ENCODE assay signal across 1 cellular context in genomic region chr5:33440482-33441240, GRCh38.
TF ChIP-seq lines count a peak whose summit lies in the region.

Gene TARS1 (plus strand): TSS chr5:33440965. CDS start chr5:33441087, 122 bp downstream.

TF ChIP-seq in HepG2, 621 proteins besides CTCF, POLR2A, EP300 and RAD21 (continued from another document and continues in another):
- TF ChIP-seq CSRNP2 (CRISPR knock-in tag; conservative IDR thresholded peaks at IDR 0.05; ENCODE audit: low read depth), result no peak
- peak; percentile 46; the same call in 1 of the 2 replicates for TF ChIP-seq SP5 (CRISPR knock-in tag; IDR thresholded peaks at IDR 0.05; ENCODE audit: borderline replicate concordance, low read depth)
- TF ChIP-seq PAF1 (CRISPR knock-in tag; IDR thresholded peaks at IDR 0.05), result no peak
- peak; percentile 83 for TF ChIP-seq RBFOX2 (IDR thresholded peaks at IDR 0.05; ENCODE audit: low read depth, low read length)
- TF ChIP-seq ZNF747 (CRISPR knock-in tag; IDR thresholded peaks at IDR 0.05; ENCODE audit: borderline replicate concordance), result peak; percentile 78
- TF ChIP-seq ZNF552 (CRISPR knock-in tag; IDR thresholded peaks at IDR 0.05; ENCODE audit: borderline replicate concordance), result no peak
- no peak for TF ChIP-seq ZNF790 (CRISPR knock-in tag; IDR thresholded peaks at IDR 0.05; ENCODE audit: borderline replicate concordance)
- peak; percentile 33; the same call in 1 of the 2 replicates for TF ChIP-seq HOXD1 (CRISPR knock-in tag; IDR thresholded peaks at IDR 0.05)
- TF ChIP-seq HDAC6 (IDR thresholded peaks at IDR 0.05; ENCODE audit: low read depth, low read length), result no peak
- no peak for TF ChIP-seq SRSF4 (IDR thresholded peaks at IDR 0.05; ENCODE audit: low read depth, low read length, poor library complexity, severe bottlenecking)
- TF ChIP-seq ZNF576 (CRISPR knock-in tag; IDR thresholded peaks at IDR 0.05), result no peak
- TF ChIP-seq KMT2A (CRISPR knock-in tag; IDR thresholded peaks at IDR 0.05), result peak; percentile 79; the same call in 1 of the 2 replicates
- no peak for TF ChIP-seq ZBTB14 (CRISPR knock-in tag; IDR thresholded peaks at IDR 0.05)
- peak; percentile 97 for TF ChIP-seq POLR2G (IDR thresholded peaks at IDR 0.05; ENCODE audit: low read depth, low read length)
- no peak for TF ChIP-seq SYNCRIP (IDR thresholded peaks at IDR 0.05; ENCODE audit: insufficient read depth, low read depth, low read length)
- TF ChIP-seq NR2F2 (IDR thresholded peaks at IDR 0.05; ENCODE audit: borderline replicate concordance, low read depth), result no peak
- no peak for TF ChIP-seq PREB (CRISPR knock-in tag; IDR thresholded peaks at IDR 0.05)
- peak; percentile 59; the same call in 1 of the 2 replicates for TF ChIP-seq ZNF225 (CRISPR knock-in tag; IDR thresholded peaks at IDR 0.05)
- TF ChIP-seq ZNF251 (CRISPR knock-in tag; IDR thresholded peaks at IDR 0.05), result no peak
- TF ChIP-seq ZNF264 (CRISPR knock-in tag; IDR thresholded peaks at IDR 0.05), result peak; percentile 76
- TF ChIP-seq NRL (CRISPR knock-in tag; IDR thresholded peaks at IDR 0.05; ENCODE audit: borderline replicate concordance), result peak; percentile 61; the same call in 1 of the 2 replicates
- TF ChIP-seq CBX2 (IDR thresholded peaks at IDR 0.05; ENCODE audit: low read depth, low read length), result no peak
- no peak for TF ChIP-seq CBX2 (CRISPR knock-in tag; IDR thresholded peaks at IDR 0.05; ENCODE audit: low read depth)
- no peak for TF ChIP-seq ZNF678 (CRISPR knock-in tag; IDR thresholded peaks at IDR 0.05)
- no peak for TF ChIP-seq ZNF883 (CRISPR knock-in tag; IDR thresholded peaks at IDR 0.05; ENCODE audit: not compliant biosample characterization)
- peak; percentile 81; the same call in 1 of the 2 replicates for TF ChIP-seq POLR2AphosphoS2 (IDR thresholded peaks at IDR 0.05; ENCODE audit: low read depth, low read length)
- peak; percentile 62; the same call in 1 of the 2 replicates for TF ChIP-seq ATF7 (IDR thresholded peaks at IDR 0.05)
- TF ChIP-seq ATF7 (CRISPR knock-in tag; IDR thresholded peaks at IDR 0.05), result 0 out of 2 replicates have a peak, but pooled peaks have one; percentile 59
- peak; percentile 94 for TF ChIP-seq PHF21A (CRISPR knock-in tag; IDR thresholded peaks at IDR 0.05)
- peak; percentile 70; the same call in 1 of the 2 replicates for TF ChIP-seq ERF (CRISPR knock-in tag; IDR thresholded peaks at IDR 0.05)
- TF ChIP-seq CAMTA2 (CRISPR knock-in tag; IDR thresholded peaks at IDR 0.05; ENCODE audit: borderline replicate concordance), result no peak
- TF ChIP-seq PHF8 (CRISPR knock-in tag; IDR thresholded peaks at IDR 0.05), result peak; percentile 96
- TF ChIP-seq ELK4 (CRISPR knock-in tag; IDR thresholded peaks at IDR 0.05; ENCODE audit: borderline replicate concordance), result no peak
- no peak for TF ChIP-seq ZNF335 (CRISPR knock-in tag; IDR thresholded peaks at IDR 0.05)
- TF ChIP-seq ZNF737 (CRISPR knock-in tag; IDR thresholded peaks at IDR 0.05; ENCODE audit: borderline replicate concordance), result no peak
- TF ChIP-seq SRY (CRISPR knock-in tag; IDR thresholded peaks at IDR 0.05), result no peak; the same call in 1 of the 2 replicates
- no peak for TF ChIP-seq STAT5B (CRISPR knock-in tag; IDR thresholded peaks at IDR 0.05)
- no peak for TF ChIP-seq ZMYM3 (CRISPR knock-in tag; IDR thresholded peaks at IDR 0.05)
- no peak; the same call in 1 of the 2 replicates for TF ChIP-seq MTF1 (CRISPR knock-in tag; IDR thresholded peaks at IDR 0.05)
- TF ChIP-seq ZNF3 (CRISPR knock-in tag; IDR thresholded peaks at IDR 0.05), result no peak
- no peak for TF ChIP-seq ZNF562 (CRISPR knock-in tag; IDR thresholded peaks at IDR 0.05; ENCODE audit: borderline replicate concordance)
- peak; percentile 83 for TF ChIP-seq SAP130 (CRISPR knock-in tag; IDR thresholded peaks at IDR 0.05; ENCODE audit: low read depth)
- peak; percentile 63; the same call in 1 of the 2 replicates for TF ChIP-seq MXD4 (CRISPR knock-in tag; IDR thresholded peaks at IDR 0.05)
- TF ChIP-seq DPF2 (CRISPR knock-in tag; IDR thresholded peaks at IDR 0.05; ENCODE audit: borderline replicate concordance, low read depth), result no peak
- no peak for TF ChIP-seq RELA (CRISPR knock-in tag; IDR thresholded peaks at IDR 0.05)
- TF ChIP-seq NCOR1 (IDR thresholded peaks at IDR 0.05; ENCODE audit: borderline replicate concordance, low read length), result peak; percentile 86; the same call in 1 of the 2 replicates
- TF ChIP-seq ATF1 (CRISPR knock-in tag; IDR thresholded peaks at IDR 0.05), result peak; percentile 85
- TF ChIP-seq ARNT2 (CRISPR knock-in tag; IDR thresholded peaks at IDR 0.05; ENCODE audit: low read depth), result peak; percentile 63
- peak; percentile 86 for TF ChIP-seq NR2C2 (CRISPR knock-in tag; IDR thresholded peaks at IDR 0.05; ENCODE audit: borderline replicate concordance)
- peak; percentile 78; the same call in 1 of the 2 replicates for TF ChIP-seq IRF2 (CRISPR knock-in tag; IDR thresholded peaks at IDR 0.05)
- no peak for TF ChIP-seq SMYD3 (CRISPR knock-in tag; IDR thresholded peaks at IDR 0.05)
- TF ChIP-seq ZNF589 (CRISPR knock-in tag; conservative IDR thresholded peaks at IDR 0.05), result no peak
- peak; percentile 45; the same call in 1 of the 2 replicates for TF ChIP-seq ZNF614 (CRISPR knock-in tag; IDR thresholded peaks at IDR 0.05; ENCODE audit: borderline replicate concordance)
- no peak for TF ChIP-seq ZNF484 (CRISPR knock-in tag; IDR thresholded peaks at IDR 0.05; ENCODE audit: borderline replicate concordance, low read depth)
- TF ChIP-seq REST (IDR thresholded peaks at IDR 0.05; ENCODE audit: borderline replicate concordance in 1 of 2, low read depth in 1 of 2, low read length in 2 of 2), result peak in 1 of 2 experiments; percentile 65; a peak in 1 of 4 replicates
- TF ChIP-seq KDM3A (CRISPR knock-in tag; IDR thresholded peaks at IDR 0.05; ENCODE audit: low read depth), result 0 out of 2 replicates have a peak, but pooled peaks have one; percentile 43
- peak; percentile 26 for TF ChIP-seq RFXANK (CRISPR knock-in tag; IDR thresholded peaks at IDR 0.05)
- peak; percentile 66; the same call in 1 of the 2 replicates for TF ChIP-seq TFDP1 (CRISPR knock-in tag; IDR thresholded peaks at IDR 0.05; ENCODE audit: borderline replicate concordance)
- no peak for TF ChIP-seq ZNF260 (CRISPR knock-in tag; IDR thresholded peaks at IDR 0.05; ENCODE audit: borderline replicate concordance, low read depth)
- no peak for TF ChIP-seq SP140L (CRISPR knock-in tag; IDR thresholded peaks at IDR 0.05; ENCODE audit: borderline replicate concordance)
- TF ChIP-seq ZNF629 (CRISPR knock-in tag; conservative IDR thresholded peaks at IDR 0.05), result no peak
- TF ChIP-seq ZNF18 (CRISPR knock-in tag; IDR thresholded peaks at IDR 0.05; ENCODE audit: insufficient replicate concordance), result no peak
- no peak for TF ChIP-seq NFIB (CRISPR knock-in tag; IDR thresholded peaks at IDR 0.05; ENCODE audit: borderline replicate concordance)
- no peak; the same call in 1 of the 2 replicates for TF ChIP-seq ZNF710 (CRISPR knock-in tag; IDR thresholded peaks at IDR 0.05; ENCODE audit: borderline replicate concordance)
